Comparison of ENCODE assay signal across 1 cellular context in genomic region chr22:26547837-26548236, GRCh38.
TF ChIP-seq lines count a peak whose summit lies in the region.

No MANE protein-coding gene starts in this region.

TF ChIP-seq in IMR-90, 13 proteins besides CTCF, POLR2A, EP300 and RAD21:
- no peak for TF ChIP-seq CHD1 (IDR thresholded peaks at IDR 0.05; ENCODE audit: low read depth, low read length)
TF ChIP-seq in IMR-90: peak in this region for 0.
